Comparison of ENCODE assay signal across 9 cellular contexts in genomic region chr21:35528109-35529042, GRCh38.
DNase-seq lines count a peak whose midpoint lies in the region; ATAC-seq and TF ChIP-seq lines count a peak whose summit lies in the region.
"Had no signal": no experiment of that assay in that cellular context is flagged by ENCODE, and none has a peak within 500 bp of the region (broad histone marks: within the 10 kb centered on the region; RNA-seq: fewer than 3 reads in every experiment).

No MANE protein-coding gene starts in this region.

- DNase-seq in GM03348 (ENCODE audit: low spot score) (peak; percentile 37), renal cortical epithelial cell (ENCODE audit: low read depth) (peak; percentile 26), PC-3 (no peak), DMS 273 treated with DMSO at 0.1 percent for 48 hours (lab: John Stamatoyannopoulos, UW) (no peak)
- DNase-seq in activated CD4-positive, alpha-beta T cell treated with anti-CD3 and anti-CD28 coated beads for 48 hours, result peak; percentile 69

- CTCF ChIA-PET in PC-3 (lab: Charles Lee), result no interaction called here

- no peaks in the 10 kb centered on the region for H3K9me2 ChIP-seq in PC-3 (replicated peaks; ENCODE audit: low read length)

- peaks cover 26% of the 10 kb centered on the region for H3K4me1 ChIP-seq in PC-3 (ENCODE audit: insufficient read depth, low read length)

- no peaks in the 10 kb centered on the region for H3K36me3 ChIP-seq in PC-3 (ENCODE audit: low read depth, low read length)

- no peaks in the 10 kb centered on the region for H3F3A ChIP-seq in PC-3 (ENCODE audit: low read length, unreplicated experiment)

- H2AFZ ChIP-seq in PC-3 (ENCODE audit: low read length), result no peak overlapping the region

- no peak for TF ChIP-seq CTCF in PC-3 (conservative IDR thresholded peaks at IDR 0.05; ENCODE audit: low read depth, low read length)

- no peak overlapping the region for H3K4me3 ChIP-seq in PC-3 (ENCODE audit: low read length)

- H3K9me3 ChIP-seq in PC-3 (ENCODE audit: low read length), result no peaks in the 10 kb centered on the region

- BruUV-seq in PC-3 (replicated peaks; lab: Mats Ljungman, UMichigan), result no TSS peak

- H3K79me2 ChIP-seq in PC-3 (ENCODE audit: low read length), result no peaks in the 10 kb centered on the region

- H3K27me3 ChIP-seq in PC-3 (ENCODE audit: low read length), result no peaks in the 10 kb centered on the region

- H4K20me1 ChIP-seq in PC-3 (ENCODE audit: low read length), result no peaks in the 10 kb centered on the region

- no peak overlapping the region for H3K4me2 ChIP-seq in PC-3 (ENCODE audit: low read length)

- H3K27ac ChIP-seq in PC-3 (ENCODE audit: low read length), result no peak overlapping the region
- H3K27ac ChIP-seq: epithelial cell of prostate had no signal

- intact Hi-C loops in PC-3 (cut with micrococcal nuclease), result no loop called here

- H3K9ac ChIP-seq in PC-3 (ENCODE audit: low read length), result no peak overlapping the region

- POLR2A ChIA-PET in PC-3 (lab: Charles Lee; ENCODE audit: unreplicated experiment), result no interaction called here

- ATAC-seq in HG03280 (IDR thresholded peaks at IDR 0.05; ENCODE audit: unreplicated experiment) (peak; percentile 42), esophagus mucosa (peak; percentile 38), PC-3 (no peak), GM21723 (IDR thresholded peaks at IDR 0.05; ENCODE audit: unreplicated experiment) (no peak)

Comparison
In these comparisons a context has a peak if more than half of its experiments do, and no peak if none do; other contexts are left out.
1. DNase-seq: peak in GM03348 (single experiment), activated CD4-positive, alpha-beta T cell treated with anti-CD3 and anti-CD28 coated beads for 48 hours (single experiment) and renal cortical epithelial cell (single experiment); none in PC-3 (single experiment) and DMS 273 treated with DMSO at 0.1 percent for 48 hours (single experiment).
2. ATAC-seq: peak in HG03280 (single experiment) and esophagus mucosa (single experiment); none in PC-3 (single experiment) and GM21723 (single experiment).